Comparison of ENCODE assay signal across 8 cellular contexts in the genomic region with DNA sequence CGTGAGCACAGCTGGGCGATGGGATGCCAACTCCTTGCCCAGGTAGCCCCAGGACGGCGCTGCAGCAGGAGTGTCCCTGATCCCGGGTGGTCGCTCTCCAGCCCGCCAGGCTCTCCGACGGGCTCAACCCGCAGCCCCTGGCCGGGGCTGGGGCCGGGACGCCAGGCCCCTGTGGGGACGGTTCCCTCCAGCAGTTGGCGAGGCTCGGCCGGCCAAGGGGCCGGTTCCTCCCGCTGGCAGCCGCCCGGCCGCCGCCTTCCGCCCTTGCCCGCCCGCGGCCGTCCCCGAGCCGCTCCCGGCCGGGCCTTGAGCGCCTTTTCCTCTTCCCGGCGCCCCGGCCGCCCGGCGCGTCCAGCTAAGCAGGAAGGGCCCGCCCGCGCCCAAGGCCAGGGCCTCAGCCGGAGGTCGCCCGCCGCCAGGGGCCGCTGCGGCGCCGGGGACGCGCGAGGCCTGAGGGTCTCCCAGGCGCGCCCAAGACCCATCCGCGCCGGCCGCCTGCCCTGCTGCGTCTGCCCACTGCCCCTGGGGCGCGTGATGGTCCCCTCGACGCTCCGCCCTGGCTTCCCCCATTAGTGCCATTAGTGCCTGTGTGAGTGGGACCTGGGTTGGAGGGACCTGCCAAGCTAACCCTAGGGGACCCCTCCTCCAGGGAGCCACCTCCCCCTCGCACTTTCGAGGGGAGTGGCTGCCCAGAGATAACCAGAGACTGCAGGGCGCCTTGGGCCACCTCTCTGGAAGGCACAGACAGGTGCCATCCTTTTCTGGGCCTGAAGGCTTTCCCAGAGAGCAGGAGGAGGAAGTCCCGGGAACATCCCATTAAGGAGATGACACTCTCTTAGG.
DNase-seq lines count a peak whose midpoint lies in the region; ATAC-seq lines count a peak whose summit lies in the region.

No MANE protein-coding gene starts in this region.

- H3K4me1 Mint-ChIP-seq in activated naive CD8-positive, alpha-beta T cell treated with anti-CD3 and anti-CD28 coated beads, Interleukin-2, amount 10 ng/mL, durations not matched to agents 7 days and 5 days, result peaks cover 22% of the 10 kb centered on the region

- DNase-seq in CD1c-positive myeloid dendritic cell (ENCODE audit: extremely low spot score) (peak; percentile 68), HuH-7 (ENCODE audit: low spot score) (peak; percentile 96), hepatic stellate cell (ENCODE audit: low spot score) (peak; percentile 62), cerebellar cortex (ENCODE audit: low spot score) (no peak), SIG-M5 (lab: John Stamatoyannopoulos, UW) (no peak)
- peak; percentile 67 for DNase-seq in activated naive CD8-positive, alpha-beta T cell treated with anti-CD3 and anti-CD28 coated beads, Interleukin-2, amount 10 ng/mL, durations not matched to agents 7 days and 5 days
- peak; percentile 51 for DNase-seq in stimulated activated CD4-positive, alpha-beta T cell treated with anti-CD3 and anti-CD28 coated beads, Interleukin-4, amount 100 ng/mL, for 1 hour

- POLR2A ChIA-PET in activated naive CD8-positive, alpha-beta T cell treated with anti-CD3 and anti-CD28 coated beads, Interleukin-2, amount 10 ng/mL, durations not matched to agents 7 days and 5 days (lab: Charles Lee), result no interaction called here

- no peak overlapping the region for H3K27ac Mint-ChIP-seq in activated naive CD8-positive, alpha-beta T cell treated with anti-CD3 and anti-CD28 coated beads, Interleukin-2, amount 10 ng/mL, durations not matched to agents 7 days and 5 days

- ATAC-seq in activated naive CD8-positive, alpha-beta T cell treated with anti-CD3 and anti-CD28 coated beads, Interleukin-2, amount 10 ng/mL, durations not matched to agents 7 days and 5 days (ENCODE audit: low read depth), result no peak
- no peak for ATAC-seq in GM18907 (IDR thresholded peaks at IDR 0.05; ENCODE audit: unreplicated experiment)

- H3K9me3 Mint-ChIP-seq in activated naive CD8-positive, alpha-beta T cell treated with anti-CD3 and anti-CD28 coated beads, Interleukin-2, amount 10 ng/mL, durations not matched to agents 7 days and 5 days, result no peaks in the 10 kb centered on the region

- peaks cover 18% of the 10 kb centered on the region for H3K27me3 Mint-ChIP-seq in activated naive CD8-positive, alpha-beta T cell treated with anti-CD3 and anti-CD28 coated beads, Interleukin-2, amount 10 ng/mL, durations not matched to agents 7 days and 5 days

- peak overlapping the region; percentile 15 for H3K4me3 Mint-ChIP-seq in activated naive CD8-positive, alpha-beta T cell treated with anti-CD3 and anti-CD28 coated beads, Interleukin-2, amount 10 ng/mL, durations not matched to agents 7 days and 5 days

- H3K36me3 Mint-ChIP-seq in activated naive CD8-positive, alpha-beta T cell treated with anti-CD3 and anti-CD28 coated beads, Interleukin-2, amount 10 ng/mL, durations not matched to agents 7 days and 5 days, result no peaks in the 10 kb centered on the region

Comparison
In these comparisons a context has a peak if more than half of its experiments do, and no peak if none do; other contexts are left out.
1. DNase-seq: peak in CD1c-positive myeloid dendritic cell (single experiment), HuH-7 (single experiment), activated naive CD8-positive, alpha-beta T cell treated with anti-CD3 and anti-CD28 coated beads, Interleukin-2, amount 10 ng/mL, durations not matched to agents 7 days and 5 days (single experiment), hepatic stellate cell (single experiment) and stimulated activated CD4-positive, alpha-beta T cell treated with anti-CD3 and anti-CD28 coated beads, Interleukin-4, amount 100 ng/mL, for 1 hour (single experiment); none in cerebellar cortex (single experiment) and SIG-M5 (single experiment).